In the genomic region with DNA sequence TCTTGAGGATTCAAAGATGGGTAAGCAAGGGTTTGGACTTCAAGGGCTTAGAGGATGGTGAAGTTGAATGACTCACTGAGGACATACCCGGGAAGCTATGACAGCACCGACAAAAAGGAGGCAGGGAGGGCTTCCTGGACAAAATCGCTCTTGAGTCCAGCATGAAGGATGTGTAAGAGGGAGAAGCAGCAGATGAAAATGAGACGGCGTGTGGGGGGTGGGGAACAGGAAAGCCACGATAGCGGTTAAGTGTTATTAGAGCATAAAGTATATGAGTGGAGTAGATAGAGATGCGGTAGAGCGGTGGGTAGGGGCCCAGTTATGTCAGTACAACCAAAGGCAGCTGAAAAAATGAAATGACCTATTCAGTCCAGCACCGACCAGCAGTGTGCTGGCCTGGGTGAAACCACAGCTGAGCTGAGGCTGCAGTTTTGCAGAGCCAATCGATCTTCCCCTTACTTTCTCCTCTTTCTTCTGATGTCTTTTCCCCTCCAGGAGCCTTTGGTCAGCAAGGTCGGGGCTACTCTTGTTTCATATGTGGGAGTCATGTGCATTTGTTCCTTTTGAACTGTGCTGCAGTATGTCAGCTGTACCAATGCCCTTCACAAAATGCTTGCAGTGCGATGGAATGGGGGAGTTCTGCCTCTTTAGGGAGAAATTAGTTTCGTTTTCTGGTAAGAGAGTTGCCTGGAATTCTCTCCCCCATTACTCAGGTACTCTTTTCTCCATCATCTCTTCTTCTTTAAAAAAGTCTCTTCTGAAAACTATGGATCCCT, we compare ENCODE assay signal across 10 cellular contexts. TPM values are rescaled to one million over a fixed set of nuclear protein-coding genes. Genes with fewer than 3 reads are reported as not detected.
A peak's percentile ranks its signal among the peaks of the same experiment; 100 is the strongest.
DNase-seq lines count a peak whose midpoint lies in the region; ATAC-seq and TF ChIP-seq lines count a peak whose summit lies in the region.
"Had no signal": no experiment of that assay in that cellular context is flagged by ENCODE, and none has a peak within 500 bp of the region (broad histone marks: within the 10 kb centered on the region; RNA-seq: fewer than 3 reads in every experiment).

No MANE protein-coding gene starts in this region.

- H3K36me3 ChIP-seq in HEK293 (ENCODE audit: control insufficient read depth in 2 of 2, insufficient read depth in 1 of 2, low read length in 2 of 2) = peaks cover 0 to 9% of the 10 kb centered on the region in 2 experiments; a peak in 2 of 3 replicates

- H3K4me1 ChIP-seq in HEK293 (ENCODE audit: control insufficient read depth, insufficient read depth, low read length) = peaks cover 6% of the 10 kb centered on the region; the same call in 1 of the 2 replicates

- no peaks in the 10 kb centered on the region for H3K9me3 ChIP-seq in HEK293 (ENCODE audit: control insufficient read depth, insufficient read depth, low read depth, low read length)

- peak overlapping the region; percentile 48 for H3K4me3 Mint-ChIP-seq in activated naive CD8-positive, alpha-beta T cell treated with anti-CD3 and anti-CD28 coated beads, Interleukin-2, amount 10 ng/mL, durations not matched to agents 7 days and 5 days
- peak overlapping the region; percentile 69 to 98 (median 90) for H3K4me3 Mint-ChIP-seq in naive thymus-derived CD8-positive, alpha-beta T cell

- TF ChIP-seq CTCF in AG10803 (conservative IDR thresholded peaks at IDR 0.05; ENCODE audit: low read length) (no peak), HEK293 (tag by site-specific recombination; IDR thresholded peaks at IDR 0.05) (no peak)

- H3K27ac Mint-ChIP-seq in activated naive CD8-positive, alpha-beta T cell treated with anti-CD3 and anti-CD28 coated beads, Interleukin-2, amount 10 ng/mL, durations not matched to agents 7 days and 5 days = no peak overlapping the region
- H3K27ac Mint-ChIP-seq in naive thymus-derived CD8-positive, alpha-beta T cell = peak overlapping the region in 9 of 10 donors; percentile 13 to 86 (median 61)

- POLR2A ChIA-PET in HEK293 (lab: Yijun Ruan, JAX) = no interaction called here
- POLR2A ChIA-PET in activated naive CD8-positive, alpha-beta T cell treated with anti-CD3 and anti-CD28 coated beads, Interleukin-2, amount 10 ng/mL, durations not matched to agents 7 days and 5 days (lab: Charles Lee) = interaction anchor here (0.6 kb wide), 1 partner anchor 133 kb away, joined by 3 read pairs; no protein-coding TSS in a partner anchor
- POLR2A ChIA-PET in naive thymus-derived CD8-positive, alpha-beta T cell (lab: Charles Lee) = no interaction called here

- in situ Hi-C loops in G401 (cut with HindIII; ENCODE audit: low sequenced_read_pairs) = no loop called here

- no peak overlapping the region for H3K27ac ChIP-seq in HEK293 (ENCODE audit: extremely low read depth, low read depth, low read length)

- H3K4me3 ChIP-seq in AG10803 (ENCODE audit: low read length) (peak overlapping the region; percentile 2), HEK293 (ENCODE audit: low read depth, low read length) (no peak overlapping the region)

- peaks cover 4% of the 10 kb centered on the region for H3K27me3 Mint-ChIP-seq in activated naive CD8-positive, alpha-beta T cell treated with anti-CD3 and anti-CD28 coated beads, Interleukin-2, amount 10 ng/mL, durations not matched to agents 7 days and 5 days
- H3K27me3 Mint-ChIP-seq in naive thymus-derived CD8-positive, alpha-beta T cell = peaks cover 0 to 7% (median 0%) of the 10 kb centered on the region in 5 donors

- no peaks in the 10 kb centered on the region for H3K9me3 Mint-ChIP-seq in activated naive CD8-positive, alpha-beta T cell treated with anti-CD3 and anti-CD28 coated beads, Interleukin-2, amount 10 ng/mL, durations not matched to agents 7 days and 5 days
- H3K9me3 Mint-ChIP-seq in naive thymus-derived CD8-positive, alpha-beta T cell = no peaks in the 10 kb centered on the region

- CTCF ChIA-PET in HEK293 (lab: Yijun Ruan, JAX) = interaction anchor here (0.7 kb wide), 1 partner anchor 71 kb away, joined by 3 read pairs; no protein-coding TSS in a partner anchor

- DNase-seq in AG10803 (ENCODE audit: low read depth) (no peak), NCI-H526 (lab: John Stamatoyannopoulos, UW) (no peak), G401 (ENCODE audit: low spot score) (no peak), NCI-H128 (lab: John Stamatoyannopoulos, UW; ENCODE audit: unreplicated experiment) (no peak)
- no peak for DNase-seq in activated naive CD8-positive, alpha-beta T cell treated with anti-CD3 and anti-CD28 coated beads, Interleukin-2, amount 10 ng/mL, durations not matched to agents 7 days and 5 days
- DNase-seq in naive thymus-derived CD8-positive, alpha-beta T cell = peak in 2 of 10 donors; percentile 4 to 5
- DNase-seq: NCI-H1436 had no signal

- peaks cover 27% of the 10 kb centered on the region for H3K4me1 Mint-ChIP-seq in activated naive CD8-positive, alpha-beta T cell treated with anti-CD3 and anti-CD28 coated beads, Interleukin-2, amount 10 ng/mL, durations not matched to agents 7 days and 5 days
- H3K4me1 Mint-ChIP-seq in naive thymus-derived CD8-positive, alpha-beta T cell = peaks cover 15 to 57% (median 47%) of the 10 kb centered on the region in 4 donors

- H3K36me3 Mint-ChIP-seq in activated naive CD8-positive, alpha-beta T cell treated with anti-CD3 and anti-CD28 coated beads, Interleukin-2, amount 10 ng/mL, durations not matched to agents 7 days and 5 days = peaks cover 9% of the 10 kb centered on the region
- no peaks in the 10 kb centered on the region for H3K36me3 Mint-ChIP-seq in naive thymus-derived CD8-positive, alpha-beta T cell

- no peak for ATAC-seq in activated naive CD8-positive, alpha-beta T cell treated with anti-CD3 and anti-CD28 coated beads, Interleukin-2, amount 10 ng/mL, durations not matched to agents 7 days and 5 days (ENCODE audit: low read depth)
- peak in 1 of 2 donors; percentile 3 for ATAC-seq in naive thymus-derived CD8-positive, alpha-beta T cell
- no peak for ATAC-seq in GM19035 (IDR thresholded peaks at IDR 0.05; ENCODE audit: unreplicated experiment)
- ATAC-seq: HCT116 had no signal

TF ChIP-seq in HEK293, 187 proteins besides CTCF, POLR2A, EP300 and RAD21:
- TF ChIP-seq ZNF600 (tag by site-specific recombination; IDR thresholded peaks at IDR 0.05) (peak; percentile 55), ZNF585B (tag by site-specific recombination; IDR thresholded peaks at IDR 0.05) (no peak), ZBTB17 (tag by site-specific recombination; IDR thresholded peaks at IDR 0.05) (peak; percentile 54; the same call in 1 of the 2 replicates)

RNA-seq across cellular contexts. Expression of a gene that starts 2.0 kb away (rescaled TPM):
- 10 to 100 TPM; 12.9 to 15.4 TPM for total RNA-seq in activated naive CD8-positive, alpha-beta T cell treated with anti-CD3 and anti-CD28 coated beads, Interleukin-2, amount 10 ng/mL, durations not matched to agents 7 days and 5 days
- 10 to 100 TPM; 12.9 to 13.4 TPM for total RNA-seq in naive thymus-derived CD8-positive, alpha-beta T cell
- 1 to 10 TPM; 3.8 to 7.4 (median 5.6) TPM for polyA plus RNA-seq in naive thymus-derived CD8-positive, alpha-beta T cell
- total RNA-seq in G401 (2014; rRNA removed; shearing (Covaris generic)) = 17.4 and 22.2 TPM in 2 replicates
